1 cellular context compared by ENCODE assay signal in genomic region chr5:113276493-113276892, GRCh38.
TF ChIP-seq lines count a peak whose summit lies in the region.

No MANE protein-coding gene starts in this region.

TF ChIP-seq in GM23338, 12 proteins besides CTCF, POLR2A, EP300 and RAD21 (continued from another document):
- no peak for TF ChIP-seq ZNF462 (CRISPR knock-in tag; IDR thresholded peaks at IDR 0.05)
